In the genomic region with DNA sequence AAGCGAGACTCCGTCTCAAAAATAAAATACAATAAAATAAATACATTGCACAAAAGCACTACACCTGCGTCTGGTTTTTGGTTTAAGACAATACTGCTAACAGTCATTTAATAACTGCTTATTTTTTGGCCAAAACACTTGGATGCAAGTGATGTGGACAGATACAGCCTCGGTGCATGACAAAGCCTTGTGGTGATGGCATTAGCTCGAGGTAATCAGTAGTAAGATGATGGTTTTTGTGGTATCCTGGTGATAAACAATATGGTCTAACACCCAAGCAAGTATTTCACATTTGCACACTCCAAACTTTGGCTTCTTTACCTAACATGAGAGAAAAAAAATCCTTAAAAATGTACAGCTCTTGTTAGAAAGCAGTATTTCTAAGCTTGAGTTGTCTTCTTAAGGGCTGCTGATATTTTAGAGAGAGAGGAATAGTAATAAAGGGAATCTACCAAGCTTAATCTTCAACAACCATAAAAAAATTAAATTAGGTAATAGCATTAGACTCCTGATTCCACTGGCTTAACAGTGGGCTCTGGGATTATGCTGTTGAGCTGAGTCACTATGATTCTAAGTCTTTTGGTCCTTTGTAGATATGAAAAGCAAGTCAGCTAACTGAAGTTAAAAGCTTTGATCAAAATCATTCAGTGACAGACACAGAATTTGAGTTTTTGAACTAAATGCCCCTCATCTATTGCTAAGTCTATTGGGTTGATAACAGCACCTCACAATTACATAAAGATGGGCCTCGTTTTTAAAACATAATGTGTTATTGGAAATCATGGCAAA, we compare ENCODE assay signal across 2 cellular contexts.
TF ChIP-seq lines count a peak whose summit lies in the region.

No MANE protein-coding gene starts in this region.

TF ChIP-seq in K562, 482 proteins besides CTCF, POLR2A, EP300 and RAD21 (continues in another document):
- peak; percentile 72 for TF ChIP-seq LEF1 (IDR thresholded peaks at IDR 0.05)
- TF ChIP-seq DPF2 (IDR thresholded peaks at IDR 0.05) = peak; percentile 53; the same call in 1 of the 2 replicates
- TF ChIP-seq CBFA2T3 (IDR thresholded peaks at IDR 0.05) = peak; percentile 64
- TF ChIP-seq, protein P1, sequence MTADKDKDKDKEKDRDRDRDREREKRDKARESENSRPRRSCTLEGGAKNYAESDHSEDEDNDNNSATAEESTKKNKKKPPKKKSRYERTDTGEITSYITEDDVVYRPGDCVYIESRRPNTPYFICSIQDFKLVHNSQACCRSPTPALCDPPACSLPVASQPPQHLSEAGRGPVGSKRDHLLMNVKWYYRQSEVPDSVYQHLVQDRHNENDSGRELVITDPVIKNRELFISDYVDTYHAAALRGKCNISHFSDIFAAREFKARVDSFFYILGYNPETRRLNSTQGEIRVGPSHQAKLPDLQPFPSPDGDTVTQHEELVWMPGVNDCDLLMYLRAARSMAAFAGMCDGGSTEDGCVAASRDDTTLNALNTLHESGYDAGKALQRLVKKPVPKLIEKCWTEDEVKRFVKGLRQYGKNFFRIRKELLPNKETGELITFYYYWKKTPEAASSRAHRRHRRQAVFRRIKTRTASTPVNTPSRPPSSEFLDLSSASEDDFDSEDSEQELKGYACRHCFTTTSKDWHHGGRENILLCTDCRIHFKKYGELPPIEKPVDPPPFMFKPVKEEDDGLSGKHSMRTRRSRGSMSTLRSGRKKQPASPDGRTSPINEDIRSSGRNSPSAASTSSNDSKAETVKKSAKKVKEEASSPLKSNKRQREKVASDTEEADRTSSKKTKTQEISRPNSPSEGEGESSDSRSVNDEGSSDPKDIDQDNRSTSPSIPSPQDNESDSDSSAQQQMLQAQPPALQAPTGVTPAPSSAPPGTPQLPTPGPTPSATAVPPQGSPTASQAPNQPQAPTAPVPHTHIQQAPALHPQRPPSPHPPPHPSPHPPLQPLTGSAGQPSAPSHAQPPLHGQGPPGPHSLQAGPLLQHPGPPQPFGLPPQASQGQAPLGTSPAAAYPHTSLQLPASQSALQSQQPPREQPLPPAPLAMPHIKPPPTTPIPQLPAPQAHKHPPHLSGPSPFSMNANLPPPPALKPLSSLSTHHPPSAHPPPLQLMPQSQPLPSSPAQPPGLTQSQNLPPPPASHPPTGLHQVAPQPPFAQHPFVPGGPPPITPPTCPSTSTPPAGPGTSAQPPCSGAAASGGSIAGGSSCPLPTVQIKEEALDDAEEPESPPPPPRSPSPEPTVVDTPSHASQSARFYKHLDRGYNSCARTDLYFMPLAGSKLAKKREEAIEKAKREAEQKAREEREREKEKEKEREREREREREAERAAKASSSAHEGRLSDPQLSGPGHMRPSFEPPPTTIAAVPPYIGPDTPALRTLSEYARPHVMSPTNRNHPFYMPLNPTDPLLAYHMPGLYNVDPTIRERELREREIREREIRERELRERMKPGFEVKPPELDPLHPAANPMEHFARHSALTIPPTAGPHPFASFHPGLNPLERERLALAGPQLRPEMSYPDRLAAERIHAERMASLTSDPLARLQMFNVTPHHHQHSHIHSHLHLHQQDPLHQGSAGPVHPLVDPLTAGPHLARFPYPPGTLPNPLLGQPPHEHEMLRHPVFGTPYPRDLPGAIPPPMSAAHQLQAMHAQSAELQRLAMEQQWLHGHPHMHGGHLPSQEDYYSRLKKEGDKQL (CRISPR knock-in tag; IDR thresholded peaks at IDR 0.05; ENCODE audit: borderline replicate concordance) = no peak
- peak; percentile 79 for TF ChIP-seq MAFF (IDR thresholded peaks at IDR 0.05; ENCODE audit: low read length)
- 0 out of 2 replicates have a peak, but pooled peaks have one; percentile 24 for TF ChIP-seq SOX6 (IDR thresholded peaks at IDR 0.05)
- TF ChIP-seq ZNF316 (IDR thresholded peaks at IDR 0.05) = peak; percentile 79
- TF ChIP-seq, protein P2, sequence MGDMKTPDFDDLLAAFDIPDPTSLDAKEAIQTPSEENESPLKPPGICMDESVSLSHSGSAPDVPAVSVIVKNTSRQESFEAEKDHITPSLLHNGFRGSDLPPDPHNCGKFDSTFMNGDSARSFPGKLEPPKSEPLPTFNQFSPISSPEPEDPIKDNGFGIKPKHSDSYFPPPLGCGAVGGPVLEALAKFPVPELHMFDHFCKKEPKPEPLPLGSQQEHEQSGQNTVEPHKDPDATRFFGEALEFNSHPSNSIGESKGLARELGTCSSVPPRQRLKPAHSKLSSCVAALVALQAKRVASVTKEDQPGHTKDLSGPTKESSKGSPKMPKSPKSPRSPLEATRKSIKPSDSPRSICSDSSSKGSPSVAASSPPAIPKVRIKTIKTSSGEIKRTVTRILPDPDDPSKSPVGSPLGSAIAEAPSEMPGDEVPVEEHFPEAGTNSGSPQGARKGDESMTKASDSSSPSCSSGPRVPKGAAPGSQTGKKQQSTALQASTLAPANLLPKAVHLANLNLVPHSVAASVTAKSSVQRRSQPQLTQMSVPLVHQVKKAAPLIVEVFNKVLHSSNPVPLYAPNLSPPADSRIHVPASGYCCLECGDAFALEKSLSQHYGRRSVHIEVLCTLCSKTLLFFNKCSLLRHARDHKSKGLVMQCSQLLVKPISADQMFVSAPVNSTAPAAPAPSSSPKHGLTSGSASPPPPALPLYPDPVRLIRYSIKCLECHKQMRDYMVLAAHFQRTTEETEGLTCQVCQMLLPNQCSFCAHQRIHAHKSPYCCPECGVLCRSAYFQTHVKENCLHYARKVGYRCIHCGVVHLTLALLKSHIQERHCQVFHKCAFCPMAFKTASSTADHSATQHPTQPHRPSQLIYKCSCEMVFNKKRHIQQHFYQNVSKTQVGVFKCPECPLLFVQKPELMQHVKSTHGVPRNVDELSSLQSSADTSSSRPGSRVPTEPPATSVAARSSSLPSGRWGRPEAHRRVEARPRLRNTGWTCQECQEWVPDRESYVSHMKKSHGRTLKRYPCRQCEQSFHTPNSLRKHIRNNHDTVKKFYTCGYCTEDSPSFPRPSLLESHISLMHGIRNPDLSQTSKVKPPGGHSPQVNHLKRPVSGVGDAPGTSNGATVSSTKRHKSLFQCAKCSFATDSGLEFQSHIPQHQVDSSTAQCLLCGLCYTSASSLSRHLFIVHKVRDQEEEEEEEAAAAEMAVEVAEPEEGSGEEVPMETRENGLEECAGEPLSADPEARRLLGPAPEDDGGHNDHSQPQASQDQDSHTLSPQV (IDR thresholded peaks at IDR 0.05) = peak; percentile 22; the same call in 1 of the 2 replicates
- TF ChIP-seq, protein P3, sequence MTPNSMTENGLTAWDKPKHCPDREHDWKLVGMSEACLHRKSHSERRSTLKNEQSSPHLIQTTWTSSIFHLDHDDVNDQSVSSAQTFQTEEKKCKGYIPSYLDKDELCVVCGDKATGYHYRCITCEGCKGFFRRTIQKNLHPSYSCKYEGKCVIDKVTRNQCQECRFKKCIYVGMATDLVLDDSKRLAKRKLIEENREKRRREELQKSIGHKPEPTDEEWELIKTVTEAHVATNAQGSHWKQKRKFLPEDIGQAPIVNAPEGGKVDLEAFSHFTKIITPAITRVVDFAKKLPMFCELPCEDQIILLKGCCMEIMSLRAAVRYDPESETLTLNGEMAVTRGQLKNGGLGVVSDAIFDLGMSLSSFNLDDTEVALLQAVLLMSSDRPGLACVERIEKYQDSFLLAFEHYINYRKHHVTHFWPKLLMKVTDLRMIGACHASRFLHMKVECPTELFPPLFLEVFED (CRISPR knock-in tag; conservative IDR thresholded peaks at IDR 0.05) = no peak
- no peak for TF ChIP-seq BCL6 (CRISPR knock-in tag; IDR thresholded peaks at IDR 0.05)
- TF ChIP-seq NFIC (IDR thresholded peaks at IDR 0.05) = 0 out of 2 replicates have a peak, but pooled peaks have one; percentile 16
- TF ChIP-seq ATF1 (CRISPR knock-in tag; IDR thresholded peaks at IDR 0.05) = no peak
- TF ChIP-seq ATF1 (tag; IDR thresholded peaks at IDR 0.05) = no peak
- TF ChIP-seq, protein P4, sequence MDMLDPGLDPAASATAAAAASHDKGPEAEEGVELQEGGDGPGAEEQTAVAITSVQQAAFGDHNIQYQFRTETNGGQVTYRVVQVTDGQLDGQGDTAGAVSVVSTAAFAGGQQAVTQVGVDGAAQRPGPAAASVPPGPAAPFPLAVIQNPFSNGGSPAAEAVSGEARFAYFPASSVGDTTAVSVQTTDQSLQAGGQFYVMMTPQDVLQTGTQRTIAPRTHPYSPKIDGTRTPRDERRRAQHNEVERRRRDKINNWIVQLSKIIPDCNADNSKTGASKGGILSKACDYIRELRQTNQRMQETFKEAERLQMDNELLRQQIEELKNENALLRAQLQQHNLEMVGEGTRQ (CRISPR knock-in tag; IDR thresholded peaks at IDR 0.05) = no peak

TF ChIP-seq in GM12891, 5 proteins besides CTCF, POLR2A, EP300 and RAD21:
- TF ChIP-seq POU2F2 (IDR thresholded peaks at IDR 0.05; ENCODE audit: low read depth, low read length) (no peak), SPI1 (IDR thresholded peaks at IDR 0.05; ENCODE audit: low read depth, low read length) (no peak), PAX5 (IDR thresholded peaks at IDR 0.05; ENCODE audit: insufficient read depth, low read length, severe bottlenecking) (no peak), POLR2AphosphoS5 (IDR thresholded peaks at IDR 0.05; ENCODE audit: low read depth, low read length) (no peak), TAF1 (IDR thresholded peaks at IDR 0.05; ENCODE audit: low read depth, low read length) (no peak)
TF ChIP-seq in GM12891: peak in this region for 0.
